ENCODE assay signal across 8 cellular contexts in genomic region chr7:140696679-140697446, GRCh38. TPM values are rescaled to one million over a fixed set of nuclear protein-coding genes. Genes with fewer than 3 reads are reported as not detected.
DNase-seq lines count a peak whose midpoint lies in the region; ATAC-seq and TF ChIP-seq lines count a peak whose summit lies in the region.

Gene NDUFB2 (plus strand): TSS chr7:140696708. CDS start chr7:140696745, 37 bp downstream.

- DNase-seq in C1 segment of cervical spinal cord (lab: John Stamatoyannopoulos, UW) (peak; percentile 74 to 97 (median 94)), NCI-H510A treated with DMSO at 0.1 percent for 48 hours (lab: John Stamatoyannopoulos, UW) (peak; percentile 77), lower leg skin (ENCODE audit: low spot score in 2 of 2) (peak; percentile 66 to 96)
- peak; percentile 78 for DNase-seq in activated CD4-positive, alpha-beta T cell treated with anti-CD3 and anti-CD28 coated beads, Interleukin-2, amount 10 ng/mL, durations not matched to agents 7 days and 5 days
- peak; percentile 13 to 44 (median 42) for DNase-seq in stimulated activated CD4-positive, alpha-beta T cell treated with anti-CD3 and anti-CD28 coated beads, TNF-alpha, amount 100 ng/mL, for 1 hour (ENCODE audit: low read depth in 3 of 3, low spot score in 1 of 3)

- no peaks in the 10 kb centered on the region for H3K9me3 Mint-ChIP-seq in activated CD4-positive, alpha-beta T cell treated with anti-CD3 and anti-CD28 coated beads, Interleukin-2, amount 10 ng/mL, durations not matched to agents 7 days and 5 days

- H3K27ac Mint-ChIP-seq in activated CD4-positive, alpha-beta T cell treated with anti-CD3 and anti-CD28 coated beads, Interleukin-2, amount 10 ng/mL, durations not matched to agents 7 days and 5 days = peak within 1 kb of the TSS; percentile 98

- peaks cover 31% of the 10 kb centered on the region for H3K4me1 Mint-ChIP-seq in activated CD4-positive, alpha-beta T cell treated with anti-CD3 and anti-CD28 coated beads, Interleukin-2, amount 10 ng/mL, durations not matched to agents 7 days and 5 days

- H3K27me3 ChIP-seq in duodenal mucosa (ENCODE audit: control insufficient read depth in 1 of 2, insufficient read depth in 2 of 2, low read length in 2 of 2) = no peaks in the 10 kb centered on the region

- peak within 1 kb of the TSS; percentile 99 for H3K27ac ChIP-seq in duodenal mucosa (ENCODE audit: low read depth, low read length)

- CTCF ChIA-PET in activated CD4-positive, alpha-beta T cell treated with anti-CD3 and anti-CD28 coated beads, Interleukin-2, amount 10 ng/mL, durations not matched to agents 7 days and 5 days (lab: Charles Lee) = interaction anchor here (0.9 kb wide), 2 partner anchors 21 to 315 kb away, joined by 3 to 5 read pairs; no protein-coding TSS in a partner anchor

- H3K9ac ChIP-seq in duodenal mucosa (ENCODE audit: low read depth in 1 of 2, low read length in 2 of 2) = peak within 1 kb of the TSS; percentile 74 to 99

- TF ChIP-seq CTCF in lower leg skin (IDR thresholded peaks at IDR 0.05) = no peak

- POLR2A ChIA-PET in activated CD4-positive, alpha-beta T cell treated with anti-CD3 and anti-CD28 coated beads, Interleukin-2, amount 10 ng/mL, durations not matched to agents 7 days and 5 days (lab: Charles Lee) = no interaction called here

- H3K36me3 Mint-ChIP-seq in activated CD4-positive, alpha-beta T cell treated with anti-CD3 and anti-CD28 coated beads, Interleukin-2, amount 10 ng/mL, durations not matched to agents 7 days and 5 days (ENCODE audit: low read depth) = peaks cover 16% of the 10 kb centered on the region

- ATAC-seq in GM19035 (IDR thresholded peaks at IDR 0.05; ENCODE audit: unreplicated experiment) (peak; percentile 93), HG03280 (IDR thresholded peaks at IDR 0.05; ENCODE audit: unreplicated experiment) (peak; percentile 92)

- no peaks in the 10 kb centered on the region for H3K27me3 Mint-ChIP-seq in activated CD4-positive, alpha-beta T cell treated with anti-CD3 and anti-CD28 coated beads, Interleukin-2, amount 10 ng/mL, durations not matched to agents 7 days and 5 days

- H3K4me3 Mint-ChIP-seq in activated CD4-positive, alpha-beta T cell treated with anti-CD3 and anti-CD28 coated beads, Interleukin-2, amount 10 ng/mL, durations not matched to agents 7 days and 5 days = peak within 1 kb of the TSS; percentile 94

- H3K36me3 ChIP-seq in duodenal mucosa (ENCODE audit: control insufficient read depth in 1 of 2, insufficient read depth in 2 of 2, low read length in 2 of 2) = peaks cover 3 to 5% of the 10 kb centered on the region in 2 donors

- peaks cover 12 to 19% of the 10 kb centered on the region in 2 donors for H3K4me1 ChIP-seq in duodenal mucosa (ENCODE audit: control insufficient read depth in 1 of 2, insufficient read depth in 2 of 2, low read length in 2 of 2)

- WGBS in lower leg skin, 2 donors = 0 to 1% methylated on average over 19 to 74 of the region's 82 CpGs

- H3K9me3 ChIP-seq in duodenal mucosa (ENCODE audit: control insufficient read depth in 1 of 2, low read length in 2 of 2) = no peaks in the 10 kb centered on the region

- peak in 1 of 2 donors; percentile 47 for TF ChIP-seq POLR2A in lower leg skin (IDR thresholded peaks at IDR 0.05)

- H3K4me3 ChIP-seq in duodenal mucosa (ENCODE audit: low read depth in 1 of 2, low read length in 2 of 2) (peak within 1 kb of the TSS; percentile 88 to 98), lower leg skin (ENCODE audit: low read depth, poor library complexity, severe bottlenecking) (peak within 1 kb of the TSS; percentile 73)

- intact Hi-C loops in lower leg skin (cut with DNase I; ENCODE audit: low total_unique reads) = no loop called here

RNA-seq across cellular contexts. Expression of gene NDUFB2, which starts in this region (rescaled TPM):
- 100 to 1,000 TPM; 161 to 201 TPM for total RNA-seq in activated CD4-positive, alpha-beta T cell treated with anti-CD3 and anti-CD28 coated beads, Interleukin-2, amount 10 ng/mL, durations not matched to agents 7 days and 5 days
- total RNA-seq in lower leg skin = 100 to 1,000 TPM; 153 to 309 (median 188) TPM

Comparison
In these comparisons a context has a peak if more than half of its experiments do, and no peak if none do; other contexts are left out.
1. Peak in every context shown above with its lines: DNase-seq, ATAC-seq, H3K4me3 ChIP-seq and H3K27ac ChIP-seq.
2. DNase-seq: peak in every context shown above with its lines; median percentile 94 in C1 segment of cervical spinal cord; 81 in lower leg skin; 78 in activated CD4-positive, alpha-beta T cell treated with anti-CD3 and anti-CD28 coated beads, Interleukin-2, amount 10 ng/mL, durations not matched to agents 7 days and 5 days; 77 in NCI-H510A treated with DMSO at 0.1 percent for 48 hours; 42 in stimulated activated CD4-positive, alpha-beta T cell treated with anti-CD3 and anti-CD28 coated beads, TNF-alpha, amount 100 ng/mL, for 1 hour.